1 cellular context compared by ENCODE assay signal in genomic region chr17:69326302-69327059, GRCh38.
TF ChIP-seq lines count a peak whose summit lies in the region.

No MANE protein-coding gene starts in this region.

TF ChIP-seq in HEK293, 187 proteins besides CTCF, POLR2A, EP300 and RAD21 (continued from another document and continues in another):
- TF ChIP-seq ZBTB10 (tag by site-specific recombination; IDR thresholded peaks at IDR 0.05) = peak; percentile 61; the same call in 1 of the 2 replicates
- TF ChIP-seq ZNF501 (tag by site-specific recombination; IDR thresholded peaks at IDR 0.05) = peak; percentile 52; the same call in 1 of the 2 replicates
- TF ChIP-seq ZBTB11 (tag by site-specific recombination; conservative IDR thresholded peaks at IDR 0.05; ENCODE audit: low read depth) = no peak; the same call in 1 of the 2 replicates
- TF ChIP-seq ZNF692 (tag by site-specific recombination; IDR thresholded peaks at IDR 0.05) = no peak
- TF ChIP-seq HOXA7 (CRISPR knock-in tag; IDR thresholded peaks at IDR 0.05; ENCODE audit: borderline replicate concordance) = no peak
- no peak for TF ChIP-seq ZSCAN4 (tag by site-specific recombination; IDR thresholded peaks at IDR 0.05)
- peak; percentile 13; the same call in 1 of the 2 replicates for TF ChIP-seq ZNF121 (tag by site-specific recombination; IDR thresholded peaks at IDR 0.05)
- TF ChIP-seq GFI1B (tag by site-specific recombination; IDR thresholded peaks at IDR 0.05) = no peak
- TF ChIP-seq SP2 (tag by site-specific recombination; IDR thresholded peaks at IDR 0.05) = no peak; the same call in 1 of the 2 replicates
- peak; percentile 31 for TF ChIP-seq ZNF843 (tag by site-specific recombination; IDR thresholded peaks at IDR 0.05)
- TF ChIP-seq ZNF837 (tag by site-specific recombination; IDR thresholded peaks at IDR 0.05) = no peak
- peak; percentile 43; the same call in 1 of the 2 replicates for TF ChIP-seq KLF16 (tag by site-specific recombination; IDR thresholded peaks at IDR 0.05)
- TF ChIP-seq ZNF610 (tag by site-specific recombination; IDR thresholded peaks at IDR 0.05; ENCODE audit: borderline replicate concordance) = peak; percentile 51; the same call in 1 of the 2 replicates
- no peak for TF ChIP-seq ZNF112 (tag by site-specific recombination; IDR thresholded peaks at IDR 0.05)
- TF ChIP-seq PATZ1 (tag by site-specific recombination; IDR thresholded peaks at IDR 0.05) = peak; percentile 89
- TF ChIP-seq ZNF223 (tag by site-specific recombination; IDR thresholded peaks at IDR 0.05) = no peak
- TF ChIP-seq ZNF791 (tag by site-specific recombination; IDR thresholded peaks at IDR 0.05) = no peak
- peak; percentile 87 for TF ChIP-seq GLI4 (tag by site-specific recombination; IDR thresholded peaks at IDR 0.05)
- no peak for TF ChIP-seq ZNF23 (tag by site-specific recombination; IDR thresholded peaks at IDR 0.05; ENCODE audit: borderline replicate concordance)
- peak; percentile 21 for TF ChIP-seq ZXDB (tag by site-specific recombination; IDR thresholded peaks at IDR 0.05)
- no peak for TF ChIP-seq ZNF19 (tag by site-specific recombination; IDR thresholded peaks at IDR 0.05; ENCODE audit: low read depth)
- peak; percentile 20; the same call in 1 of the 2 replicates for TF ChIP-seq SP7 (tag by site-specific recombination; IDR thresholded peaks at IDR 0.05)
- no peak for TF ChIP-seq BCL6B (tag by site-specific recombination; IDR thresholded peaks at IDR 0.05)
- no peak for TF ChIP-seq ZNF660 (tag by site-specific recombination; IDR thresholded peaks at IDR 0.05)
- TF ChIP-seq ZBTB26 (tag by site-specific recombination; optimal IDR thresholded peaks at IDR 0.05) = peak; percentile 96
- peak; percentile 70 for TF ChIP-seq PRDM10 (tag by site-specific recombination; IDR thresholded peaks at IDR 0.05)
- no peak for TF ChIP-seq ZNF555 (tag by site-specific recombination; conservative IDR thresholded peaks at IDR 0.05)
- TF ChIP-seq BCL11A (tag by site-specific recombination; IDR thresholded peaks at IDR 0.05; ENCODE audit: low read depth) = no peak
- TF ChIP-seq ZIC2 (tag by site-specific recombination; IDR thresholded peaks at IDR 0.05) = peak; percentile 57
- no peak for TF ChIP-seq TCF7L2 (IDR thresholded peaks at IDR 0.05; ENCODE audit: borderline replicate concordance, low read depth, low read length)
- no peak for TF ChIP-seq ZBTB44 (tag by site-specific recombination; IDR thresholded peaks at IDR 0.05)
- TF ChIP-seq ZBTB8A (tag by site-specific recombination; IDR thresholded peaks at IDR 0.05) = peak; percentile 61
- no peak for TF ChIP-seq ZNF677 (tag by site-specific recombination; IDR thresholded peaks at IDR 0.05)
- peak; percentile 55 for TF ChIP-seq ZNF600 (tag by site-specific recombination; IDR thresholded peaks at IDR 0.05)
- no peak for TF ChIP-seq ZNF433 (tag by site-specific recombination; IDR thresholded peaks at IDR 0.05; ENCODE audit: low read depth)
- peak; percentile 70 for TF ChIP-seq ZNF2 (tag by site-specific recombination; IDR thresholded peaks at IDR 0.05)
- no peak for TF ChIP-seq ZNF621 (tag by site-specific recombination; IDR thresholded peaks at IDR 0.05)
- no peak for TF ChIP-seq ZNF311 (tag by site-specific recombination; IDR thresholded peaks at IDR 0.05; ENCODE audit: borderline replicate concordance)
- TF ChIP-seq ZNF670 (tag by site-specific recombination; IDR thresholded peaks at IDR 0.05; ENCODE audit: low read depth) = no peak
- no peak for TF ChIP-seq ZNF548 (tag by site-specific recombination; IDR thresholded peaks at IDR 0.05)
- no peak for TF ChIP-seq ZNF561 (tag by site-specific recombination; IDR thresholded peaks at IDR 0.05; ENCODE audit: borderline replicate concordance)
- TF ChIP-seq ZNF629 (tag by site-specific recombination; IDR thresholded peaks at IDR 0.05) = no peak
- TF ChIP-seq ZBTB1 (tag by site-specific recombination; IDR thresholded peaks at IDR 0.05) = no peak
- TF ChIP-seq EGR2 (tag by site-specific recombination; IDR thresholded peaks at IDR 0.05; ENCODE audit: low read depth) = peak; percentile 15; the same call in 1 of the 2 replicates
- TF ChIP-seq ZNF707 (tag by site-specific recombination; IDR thresholded peaks at IDR 0.05) = no peak
- peak; percentile 54; the same call in 1 of the 2 replicates for TF ChIP-seq ZBTB7A (tag by site-specific recombination; IDR thresholded peaks at IDR 0.05; ENCODE audit: low read depth)
- TF ChIP-seq ZNF571 (tag by site-specific recombination; IDR thresholded peaks at IDR 0.05) = no peak
